1 cellular context compared by ENCODE assay signal in the genomic region with DNA sequence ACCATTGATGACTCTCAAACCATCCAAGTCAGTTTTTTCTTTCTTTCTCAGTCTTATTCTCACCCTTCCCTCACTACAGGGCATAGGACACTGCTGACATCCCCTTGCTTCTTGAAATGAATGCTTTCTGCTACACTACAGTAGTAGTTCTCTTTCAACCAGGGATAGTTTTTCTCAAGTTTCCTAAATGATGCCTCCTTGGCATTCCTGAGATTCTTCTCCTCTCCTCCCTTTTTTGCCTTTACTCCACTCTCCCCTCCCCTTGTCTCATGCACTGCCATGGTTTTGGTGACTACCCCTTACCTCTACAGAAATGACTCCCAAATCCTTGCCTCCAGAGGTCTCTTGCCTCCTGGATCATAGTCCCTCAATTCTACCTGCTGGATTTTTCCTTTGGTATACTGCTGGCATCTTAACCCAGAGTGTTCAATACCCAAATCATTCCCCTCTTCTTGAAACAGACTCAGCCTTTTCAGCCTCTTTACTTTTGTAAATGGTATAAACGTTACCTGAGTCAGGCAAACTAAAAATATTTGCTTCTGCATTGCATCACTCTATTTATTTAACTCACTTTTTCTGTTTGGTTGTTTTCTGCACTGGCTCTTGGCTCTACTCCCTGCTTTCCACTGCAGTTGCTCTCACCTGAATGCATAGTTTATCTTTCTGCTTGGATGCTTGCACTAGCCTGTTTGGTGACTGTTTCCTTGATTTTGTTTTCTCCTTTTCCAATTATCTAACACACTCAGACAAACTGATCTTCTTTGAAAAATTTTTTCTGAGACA.
TF ChIP-seq lines count a peak whose summit lies in the region.

No MANE protein-coding gene starts in this region.

TF ChIP-seq in GM23338, 12 proteins besides CTCF, POLR2A, EP300 and RAD21 (continued from another document):
- TF ChIP-seq CREB1 (CRISPR knock-in tag; IDR thresholded peaks at IDR 0.05; ENCODE audit: low read depth) (no peak), JUNB (IDR thresholded peaks at IDR 0.05; ENCODE audit: unreplicated experiment) (no peak), STAT1 (IDR thresholded peaks at IDR 0.05; ENCODE audit: unreplicated experiment) (no peak), EZH2phosphoT487 (IDR thresholded peaks at IDR 0.05; ENCODE audit: unreplicated experiment) (no peak), ZNF331 (CRISPR knock-in tag; IDR thresholded peaks at IDR 0.05; ENCODE audit: low read depth) (no peak)
